Comparison of ENCODE assay signal across 12 cellular contexts in the genomic region with DNA sequence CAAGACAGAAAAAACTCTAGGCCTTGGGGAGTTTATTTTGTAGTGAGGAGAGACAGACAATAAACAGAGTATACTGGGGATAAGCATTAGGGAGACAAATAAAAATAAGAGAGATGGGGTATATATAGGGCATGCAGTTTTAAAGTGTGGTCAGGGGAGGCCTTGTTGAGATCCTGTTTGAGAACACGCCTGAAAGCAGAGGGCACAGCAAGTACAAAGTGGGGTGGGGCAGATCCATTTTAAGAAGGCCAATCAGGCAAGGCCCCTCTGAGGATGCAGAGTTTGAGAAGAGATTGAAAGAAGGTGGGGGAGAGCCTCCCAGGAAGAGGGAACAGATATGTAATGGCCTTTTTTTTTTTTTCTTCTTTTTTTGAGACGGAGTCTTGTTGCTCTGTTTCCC. TPM values are rescaled to one million over a fixed set of nuclear protein-coding genes. Genes with fewer than 3 reads are reported as not detected.
A peak's percentile ranks its signal among the peaks of the same experiment; 100 is the strongest.
DNase-seq lines count a peak whose midpoint lies in the region; ATAC-seq and TF ChIP-seq lines count a peak whose summit lies in the region.
"Had no signal": no experiment of that assay in that cellular context is flagged by ENCODE, and none has a peak within 500 bp of the region (broad histone marks: within the 10 kb centered on the region; RNA-seq: fewer than 3 reads in every experiment).

No MANE protein-coding gene starts in this region.

- TF ChIP-seq POLR2A in breast epithelium (IDR thresholded peaks at IDR 0.05) (no peak), GM18505 (IDR thresholded peaks at IDR 0.05; ENCODE audit: borderline replicate concordance, extremely low read depth, insufficient read depth, insufficient read length) (no peak), lower leg skin (IDR thresholded peaks at IDR 0.05) (no peak)

- H3K4me1 Mint-ChIP-seq in stimulated activated naive CD8-positive, alpha-beta T cell treated with anti-CD3 and anti-CD28 coated beads, Interleukin-15, Interleukin-2, amounts not matched to agents 100 ng/mL and 50 ng/mL, for 24 hours (ENCODE audit: low read depth): peaks cover 59% of the 10 kb centered on the region

- DNase-seq in stimulated activated naive CD8-positive, alpha-beta T cell treated with anti-CD3 and anti-CD28 coated beads, Interleukin-15, Interleukin-2, amounts not matched to agents 100 U/mL and 50 U/mL, for 24 hours: no peak
- DNase-seq in breast epithelium (ENCODE audit: low spot score in 2 of 2): no peak
- DNase-seq in NCI-H526 treated with DMSO at 0.1 percent for 48 hours (lab: John Stamatoyannopoulos, UW): no peak
- DNase-seq in DMS153 treated with DMSO at 0.1 percent for 48 hours (lab: John Stamatoyannopoulos, UW; ENCODE audit: unreplicated experiment): no peak
- DNase-seq in lower leg skin (ENCODE audit: low spot score in 2 of 2): no peak
- DNase-seq: DMS53; NCI-H69; stimulated activated CD4-positive, alpha-beta T cell treated with anti-CD3 and anti-CD28 coated beads, Interleukin-2, amount 100 ng/mL, for 48 hours had no signal

- H3K4me3 Mint-ChIP-seq in stimulated activated naive CD8-positive, alpha-beta T cell treated with anti-CD3 and anti-CD28 coated beads, Interleukin-15, Interleukin-2, amounts not matched to agents 100 ng/mL and 50 ng/mL, for 24 hours: peak overlapping the region; percentile 96

- H3K27me3 ChIP-seq in breast epithelium: no peaks in the 10 kb centered on the region
- no peaks in the 10 kb centered on the region for H3K27me3 ChIP-seq in muscle layer of duodenum (ENCODE audit: low read depth, low read length)

- H3K9me3 ChIP-seq in breast epithelium (no peaks in the 10 kb centered on the region), muscle layer of duodenum (ENCODE audit: control insufficient read depth in 1 of 2, low read length in 2 of 2) (no peaks in the 10 kb centered on the region)

- 39 to 55% methylated on average over 2 of the region's 2 CpGs for WGBS in lower leg skin, 2 donors

- H3K9me3 Mint-ChIP-seq in stimulated activated naive CD8-positive, alpha-beta T cell treated with anti-CD3 and anti-CD28 coated beads, Interleukin-15, Interleukin-2, amounts not matched to agents 100 ng/mL and 50 ng/mL, for 24 hours: no peaks in the 10 kb centered on the region

- H3K4me1 ChIP-seq in breast epithelium: peaks cover 4 to 19% of the 10 kb centered on the region in 2 donors
- peaks cover 23 to 61% of the 10 kb centered on the region in 2 donors for H3K4me1 ChIP-seq in muscle layer of duodenum (ENCODE audit: control insufficient read depth in 1 of 2, insufficient read depth in 2 of 2, low read length in 2 of 2)

- TF ChIP-seq CTCF in breast epithelium (IDR thresholded peaks at IDR 0.05) (no peak), lower leg skin (IDR thresholded peaks at IDR 0.05) (no peak)

- peak overlapping the region; percentile 49 for H3K27ac Mint-ChIP-seq in stimulated activated naive CD8-positive, alpha-beta T cell treated with anti-CD3 and anti-CD28 coated beads, Interleukin-15, Interleukin-2, amounts not matched to agents 100 ng/mL and 50 ng/mL, for 24 hours

- intact Hi-C loops in breast epithelium (cut with DNase I; ENCODE audit: low total_unique reads) (loop anchor here (2.0 kb wide), 1 partner anchor 21 kb away; a partner anchor contains a TSS), lower leg skin (cut with DNase I; ENCODE audit: low total_unique reads) (loop anchor here (5.0 kb wide), 1 partner anchor 55 kb away; a partner anchor contains a TSS)

- peak overlapping the region; percentile 98 to 99 for H3K27ac ChIP-seq in breast epithelium
- H3K27ac ChIP-seq in muscle layer of duodenum (ENCODE audit: low read length): peak overlapping the region; percentile 93
- H3K27ac ChIP-seq: HL-60 had no signal

- no peaks in the 10 kb centered on the region for H3K36me3 ChIP-seq in breast epithelium
- peaks cover 29 to 31% of the 10 kb centered on the region in 2 donors for H3K36me3 ChIP-seq in muscle layer of duodenum (ENCODE audit: control insufficient read depth in 1 of 2, insufficient read depth in 2 of 2, low read length in 2 of 2)

- no peaks in the 10 kb centered on the region for H3K27me3 Mint-ChIP-seq in stimulated activated naive CD8-positive, alpha-beta T cell treated with anti-CD3 and anti-CD28 coated beads, Interleukin-15, Interleukin-2, amounts not matched to agents 100 ng/mL and 50 ng/mL, for 24 hours

- H3K4me3 ChIP-seq in breast epithelium: peak overlapping the region in 1 of 3 donors; percentile 85
- peak overlapping the region; percentile 84 to 86 for H3K4me3 ChIP-seq in muscle layer of duodenum (ENCODE audit: low read depth in 1 of 2, low read length in 2 of 2)
- H3K4me3 ChIP-seq in lower leg skin (ENCODE audit: low read depth, poor library complexity, severe bottlenecking): no peak overlapping the region

- H3K36me3 Mint-ChIP-seq in stimulated activated naive CD8-positive, alpha-beta T cell treated with anti-CD3 and anti-CD28 coated beads, Interleukin-15, Interleukin-2, amounts not matched to agents 100 ng/mL and 50 ng/mL, for 24 hours (ENCODE audit: low read depth): peaks cover 49% of the 10 kb centered on the region

- ATAC-seq in stimulated activated naive CD8-positive, alpha-beta T cell treated with anti-CD3 and anti-CD28 coated beads, Interleukin-15, Interleukin-2, amounts not matched to agents 100 U/mL and 50 U/mL, for 24 hours: no peak
- ATAC-seq in GM18505 (IDR thresholded peaks at IDR 0.05; ENCODE audit: unreplicated experiment): no peak

RNA-seq across cellular contexts. Expression of a gene that starts 2.1 kb away (rescaled TPM):
- total RNA-seq in breast epithelium: 100 to 1,000 TPM; 145 to 198 (median 175) TPM
- total RNA-seq in lower leg skin: 100 to 1,000 TPM; 200 to 226 (median 224) TPM

RNA-seq across cellular contexts. Expression of a gene that starts 20.5 kb away (rescaled TPM):
- 10 to 100 TPM; 10.2 to 21.8 (median 16.4) TPM for total RNA-seq in breast epithelium
- total RNA-seq in lower leg skin: 10 to 100 TPM; 15.3 to 35.3 (median 24.7) TPM

RNA-seq across cellular contexts. Expression of a gene that starts 52.2 kb away (rescaled TPM):
- total RNA-seq in breast epithelium (10 to 100 TPM in 1 of 3 donors, 1 to 10 TPM in 2; 5.8 to 14.0 (median 7.2) TPM), lower leg skin (10 to 100 TPM in 2 of 4 donors, 1 to 10 TPM in 2; 7.8 to 12.6 (median 9.8) TPM)
